25 cellular contexts compared by ENCODE assay signal in the genomic region with DNA sequence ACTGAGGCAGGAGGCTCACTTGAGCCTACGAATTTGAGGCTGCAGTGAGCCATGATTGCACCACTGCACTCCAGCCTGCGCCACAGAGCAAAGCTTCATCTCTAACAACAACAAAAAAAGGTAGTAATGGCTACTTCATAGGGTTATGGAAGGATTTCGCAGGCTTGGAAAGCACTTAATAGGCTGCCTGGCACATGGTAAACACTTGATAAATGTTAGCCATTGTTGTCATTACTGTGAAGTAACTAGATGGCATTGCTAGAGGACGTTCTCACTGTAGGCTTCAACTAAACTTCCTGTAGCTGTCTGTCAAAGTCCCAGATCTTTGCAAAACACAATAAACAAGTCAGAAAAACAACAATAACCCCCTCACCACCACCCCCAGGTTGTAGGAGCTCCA.
"Had no signal": no experiment of that assay in that cellular context is flagged by ENCODE, and none has a peak within 500 bp of the region (broad histone marks: within the 10 kb centered on the region; RNA-seq: fewer than 3 reads in every experiment).

No MANE protein-coding gene starts in this region.

- H3K4me1 ChIP-seq: esophagus squamous epithelium, left ventricle myocardium inferior, testis, transverse colon, uterus had no signal

- H3K36me3 Mint-ChIP-seq: naive thymus-derived CD4-positive, alpha-beta T cell had no signal

- H3K4me3 ChIP-seq: esophagus squamous epithelium, left ventricle myocardium inferior, testis, transverse colon, uterus had no signal

- H3K36me3 ChIP-seq: esophagus squamous epithelium, left ventricle myocardium inferior, transverse colon, uterus had no signal

- H3K27ac ChIP-seq: esophagus squamous epithelium, left ventricle myocardium inferior, parathyroid adenoma, testis had no signal

- ATAC-seq: activated CD8-positive, alpha-beta T cell treated with anti-CD3 and anti-CD28 coated beads for 36 hours; activated T-cell treated with anti-CD3 and anti-CD28 coated beads, Interleukin-2, amount 50 U/mL, for 4 hours; activated T-helper 17 cell treated with anti-CD3 and anti-CD28 coated beads, Interleukin-2, amount 50 U/mL, for 72 hours; naive thymus-derived CD4-positive, alpha-beta T cell; right cardiac atrium; T-helper 17 cell had no signal

- H3K4me1 Mint-ChIP-seq: activated T-helper 17 cell treated with anti-CD3 and anti-CD28 coated beads, Interleukin-2, amount 50 U/mL, for 72 hours; T-helper 17 cell had no signal

- H3K9ac ChIP-seq: parathyroid adenoma had no signal

- H3K4me3 Mint-ChIP-seq: activated CD8-positive, alpha-beta T cell treated with anti-CD3 and anti-CD28 coated beads for 36 hours; activated T-cell treated with anti-CD3 and anti-CD28 coated beads, Interleukin-2, amount 50 U/mL, for 4 hours; activated T-helper 17 cell treated with anti-CD3 and anti-CD28 coated beads, Interleukin-2, amount 50 U/mL, for 72 hours; endodermal cell; naive thymus-derived CD4-positive, alpha-beta T cell; neural crest cell; T-helper 17 cell had no signal

- DNase-seq: activated CD4-positive, alpha-beta T cell treated with anti-CD3 and anti-CD28 coated beads, Interleukin-2, amount 50 U/mL, for 1 hour; activated CD4-positive, CD25-positive, alpha-beta regulatory T cell treated with anti-CD3 and anti-CD28 coated beads, Interleukin-2, amount 50 U/mL, for 72 hours; activated CD8-positive, alpha-beta T cell treated with anti-CD3 and anti-CD28 coated beads for 36 hours; activated gamma-delta T cell treated with Interleukin-2 at 50 U/mL for 16 hours; activated naive CD4-positive, alpha-beta T cell treated with anti-CD3 and anti-CD28 coated beads, Interleukin-2, amount 50 U/mL, for 16 hours; activated T-cell treated with anti-CD3 and anti-CD28 coated beads, Interleukin-2, amount 50 U/mL, for 4 hours; amniotic stem cell; caudate nucleus; cortex of kidney; endodermal cell; esophagus squamous epithelium; left ventricle myocardium inferior; naive thymus-derived CD4-positive, alpha-beta T cell; occipital lobe; right cardiac atrium; stimulated activated CD4-positive, alpha-beta T cell treated with anti-CD3 and anti-CD28 coated beads, Interleukin-2, amount 100 ng/mL, for 48 hours; stimulated activated naive CD4-positive, alpha-beta T cell treated with Interleukin-2 at 50 U/mL for 16 hours; T-helper 17 cell; T1000; testis; transverse colon; uterus had no signal

- H3K27me3 ChIP-seq: esophagus squamous epithelium, testis, transverse colon, uterus had no signal

- H3K27ac Mint-ChIP-seq: activated CD8-positive, alpha-beta T cell treated with anti-CD3 and anti-CD28 coated beads for 36 hours; activated T-helper 17 cell treated with anti-CD3 and anti-CD28 coated beads, Interleukin-2, amount 50 U/mL, for 72 hours; endodermal cell; naive thymus-derived CD4-positive, alpha-beta T cell; T-helper 17 cell had no signal

- H3K9me3 Mint-ChIP-seq: activated CD8-positive, alpha-beta T cell treated with anti-CD3 and anti-CD28 coated beads for 36 hours; activated T-cell treated with anti-CD3 and anti-CD28 coated beads, Interleukin-2, amount 50 U/mL, for 4 hours; activated T-helper 17 cell treated with anti-CD3 and anti-CD28 coated beads, Interleukin-2, amount 50 U/mL, for 72 hours; naive thymus-derived CD4-positive, alpha-beta T cell; neural crest cell had no signal

- H3K27me3 Mint-ChIP-seq: activated T-helper 17 cell treated with anti-CD3 and anti-CD28 coated beads, Interleukin-2, amount 50 U/mL, for 72 hours had no signal
